In genomic region chr7:2477447-2478386, GRCh38 we compare ENCODE assay signal across 8 cellular contexts. TPM values are rescaled to one million over a fixed set of nuclear protein-coding genes. Genes with fewer than 3 reads are reported as not detected.
DNase-seq lines count a peak whose midpoint lies in the region; ATAC-seq, FAIRE-seq and TF ChIP-seq lines count a peak whose summit lies in the region.

No MANE protein-coding gene starts in this region.

- peak overlapping the region; percentile 97; the same call in 1 of the 2 replicates for H2BK12ac ChIP-seq in H1 (ENCODE audit: low read depth, low read length)

- H2BK5ac ChIP-seq in H1 (ENCODE audit: low read depth, low read length): peak overlapping the region; percentile 78; the same call in 1 of the 2 replicates

- H2BK15ac ChIP-seq in H1 (ENCODE audit: low read length): peak overlapping the region; percentile 99

- peak overlapping the region; percentile 87 for H2BK120ac ChIP-seq in H1 (replicated peaks; ENCODE audit: low read depth, low read length)

- TF ChIP-seq EP300 in H1 (IDR thresholded peaks at IDR 0.05; ENCODE audit: borderline replicate concordance in 1 of 2, low read depth in 2 of 2, low read length in 2 of 2): no peak

- H3K4ac ChIP-seq in H1 (replicated peaks; ENCODE audit: insufficient read length, low read depth, low read length): peak overlapping the region; percentile 10

- H3K36me3 ChIP-seq in BLaER1 treated with 17β-estradiol and CSF1 and Interleukin-3, amounts not matched to agents 10 nM and 100 nM: no peaks in the 10 kb centered on the region
- no peaks in the 10 kb centered on the region for H3K36me3 ChIP-seq in H1 (ENCODE audit: control insufficient read depth in 2 of 4, insufficient read depth in 4 of 4, low read length in 3 of 4)

- H3K23me2 ChIP-seq in H1 (ENCODE audit: low read depth, low read length): no peaks in the 10 kb centered on the region; the same call in 1 of the 2 replicates

- H3K27ac ChIP-seq in BLaER1 treated with 17β-estradiol and CSF1 and Interleukin-3, amounts not matched to agents 10 nM and 100 nM: peak overlapping the region in 9 of 11 experiments; percentile 23 to 71 (median 52); a peak in 16 of 22 replicates
- no peak overlapping the region for H3K27ac ChIP-seq in H1 (ENCODE audit: low read depth, low read length)

- no peak overlapping the region for H2AK5ac ChIP-seq in H1 (ENCODE audit: low read depth, low read length)

- H2AFZ ChIP-seq in H1 (ENCODE audit: low read length): no peak overlapping the region; the same call in 1 of the 2 replicates

- POLR2A ChIA-PET in H1 (lab: Charles Lee; ENCODE audit: partially characterized antibody): interaction anchor here (2.5 kb wide), 1 partner anchor 10 kb away, joined by 8 read pairs; no protein-coding TSS in a partner anchor

- no peaks in the 10 kb centered on the region for H3K79me1 ChIP-seq in H1 (ENCODE audit: low read depth, low read length)

- peak in 2 of 3 experiments; percentile 76 to 87; a peak in 3 of 4 replicates for TF ChIP-seq CTCF in H1 (IDR thresholded peaks at IDR 0.05; ENCODE audit: control extremely low read depth in 1 of 3, insufficient read depth in 1 of 3, low read depth in 1 of 3, low read length in 3 of 3)

- peak overlapping the region; percentile 81 to 99 (median 94) for H3K4me2 ChIP-seq in BLaER1 treated with 17β-estradiol and CSF1 and Interleukin-3, amounts not matched to agents 10 nM and 100 nM
- no peak overlapping the region for H3K4me2 ChIP-seq in H1 (ENCODE audit: insufficient read depth in 1 of 2, low read depth in 2 of 2, low read length in 2 of 2)

- peak overlapping the region; percentile 96 for H4K91ac ChIP-seq in H1 (replicated peaks; ENCODE audit: insufficient read length, low read length)

- H3K18ac ChIP-seq in H1 (ENCODE audit: extremely low read depth, low read length): peak overlapping the region; percentile 87

- CTCF ChIA-PET in H1 (lab: Charles Lee; ENCODE audit: partially characterized antibody): interaction anchor here (0.5 to 3.6 kb wide), 12 partner anchors 8 to 193 kb away, joined by 3 to 24 read pairs (median 4); no protein-coding TSS in a partner anchor

- peak overlapping the region; percentile 41; the same call in 1 of the 2 replicates for H4K8ac ChIP-seq in H1 (ENCODE audit: extremely low read depth, insufficient read depth, low read length)

- no peak overlapping the region for H3K56ac ChIP-seq in H1 (replicated peaks; ENCODE audit: insufficient read length, low read depth, low read length)

- WGBS in H1 (ENCODE audit: extremely low coverage in 1 of 2, insufficient coverage in 1 of 2, insufficient read length in 1 of 2, insufficient replicate concordance in 2 of 2, low coverage in 1 of 2, low lambda C conversion rate in 2 of 2, missing lambda C conversion rate in 1 of 2), 2 experiments: 68% methylated on average over 27 of the region's 34 CpGs; no CpG with 5 or more reads in 1 of the 2 experiments

- no peaks in the 10 kb centered on the region for H3K27me3 ChIP-seq in BLaER1 treated with 17β-estradiol and CSF1 and Interleukin-3, amounts not matched to agents 10 nM and 100 nM
- no peaks in the 10 kb centered on the region; a peak in 2 of 7 replicates for H3K27me3 ChIP-seq in H1 (replicated peaks in 1 of 4; ENCODE audit: control insufficient read depth in 3 of 4, extremely low read depth in 1 of 4, insufficient read depth in 3 of 4, low read length in 3 of 4)

- peak overlapping the region; percentile 80; the same call in 1 of the 2 replicates for H2BK20ac ChIP-seq in H1 (ENCODE audit: low read length)

- DNase-seq in NCI-H69 (lab: John Stamatoyannopoulos, UW) (peak; percentile 38), H1 (ENCODE audit: low read depth in 1 of 2, low spot score in 2 of 2) (peak; percentile 36 to 82), myocyte (ENCODE audit: low read depth) (peak; percentile 68), NCI-H187 treated with DMSO at 0.1 percent for 48 hours (lab: John Stamatoyannopoulos, UW) (no peak)
- DNase-seq in activated CD8-positive, alpha-beta memory T cell treated with anti-CD3 and anti-CD28 coated beads for 4 hours (ENCODE audit: low read depth in 2 of 2): peak; percentile 16 to 28
- peak; percentile 25 to 54 (median 30) for DNase-seq in stimulated activated naive CD4-positive, alpha-beta T cell (lab: John Stamatoyannopoulos, UW)

- no peaks in the 10 kb centered on the region for H3K79me2 ChIP-seq in H1 (ENCODE audit: control insufficient read depth in 1 of 2, insufficient read depth in 2 of 2, low read length in 2 of 2)

- peaks cover 0 to 5% (median 3%) of the 10 kb centered on the region in 11 experiments; a peak in 16 of 22 replicates for H3K9me3 ChIP-seq in BLaER1 treated with 17β-estradiol and CSF1 and Interleukin-3, amounts not matched to agents 10 nM and 100 nM (replicated peaks in 1 of 11)
- H3K9me3 ChIP-seq in H1 (ENCODE audit: insufficient read depth in 2 of 2, low read depth in 1 of 2, low read length in 1 of 2): no peaks in the 10 kb centered on the region

- FAIRE-seq in H1 (lab: Jason Lieb, UNC): no peak

- H3K14ac ChIP-seq in H1 (ENCODE audit: insufficient read length): no peak overlapping the region

- H3K23ac ChIP-seq in H1 (ENCODE audit: insufficient read length): no peak overlapping the region

- H4K20me1 ChIP-seq in BLaER1 treated with 17β-estradiol and CSF1 and Interleukin-3, amounts not matched to agents 10 nM and 100 nM: 0 out of 22 replicates have a peak, but pooled peaks cover 0 to 3% (median 0%) of the 10 kb centered on the region in 11 experiments
- H4K20me1 ChIP-seq in H1 (replicated peaks in 1 of 2; ENCODE audit: control insufficient read depth in 1 of 2, insufficient read depth in 2 of 2, low read length in 2 of 2): no peaks in the 10 kb centered on the region

- TF ChIP-seq POLR2A in H1 (IDR thresholded peaks at IDR 0.05; ENCODE audit: control extremely low read depth in 1 of 2, low read depth in 2 of 2, low read length in 2 of 2): no peak

- peak overlapping the region; percentile 17 to 68 (median 58); a peak in 19 of 22 replicates for H3K9ac ChIP-seq in BLaER1 treated with 17β-estradiol and CSF1 and Interleukin-3, amounts not matched to agents 10 nM and 100 nM
- H3K9ac ChIP-seq in H1 (replicated peaks in 1 of 4; ENCODE audit: extremely low read depth in 1 of 4, low read depth in 3 of 4, low read length in 3 of 4): no peak overlapping the region

- H3K4me3 ChIP-seq in BLaER1 treated with 17β-estradiol and CSF1 and Interleukin-3, amounts not matched to agents 10 nM and 100 nM: peak overlapping the region in 5 of 10 experiments; percentile 17 to 39 (median 35); a peak in 8 of 20 replicates
- no peak overlapping the region for H3K4me3 ChIP-seq in H1 (ENCODE audit: extremely low read depth in 1 of 4, insufficient read depth in 2 of 4, low read depth in 3 of 4, low read length in 4 of 4)

- peak; percentile 78 for ATAC-seq in GM21447 (IDR thresholded peaks at IDR 0.05; ENCODE audit: unreplicated experiment)

- no peak overlapping the region for H4K5ac ChIP-seq in H1 (ENCODE audit: insufficient read length, low read depth, low read length)

- TF ChIP-seq RAD21 in H1 (IDR thresholded peaks at IDR 0.05 in 1 of 2, conservative IDR thresholded peaks at IDR 0.05 in 1 of 2; ENCODE audit: low read depth in 2 of 2, low read length in 2 of 2): peak; percentile 85 to 86

- peaks cover 23 to 64% (median 44%) of the 10 kb centered on the region in 10 experiments for H3K4me1 ChIP-seq in BLaER1 treated with 17β-estradiol and CSF1 and Interleukin-3, amounts not matched to agents 10 nM and 100 nM
- peaks cover 0 to 34% (median 20%) of the 10 kb centered on the region in 4 experiments; a peak in 6 of 7 replicates for H3K4me1 ChIP-seq in H1 (replicated peaks in 1 of 4; ENCODE audit: control insufficient read depth in 3 of 4, insufficient read depth in 4 of 4, low read length in 3 of 4)

TF ChIP-seq in H1, 55 proteins besides CTCF, POLR2A, EP300 and RAD21:
- no peak for TF ChIP-seq E2F6 (IDR thresholded peaks at IDR 0.05)
- TF ChIP-seq RFX5 (IDR thresholded peaks at IDR 0.05; ENCODE audit: borderline replicate concordance, low read depth, low read length): no peak
- TF ChIP-seq CREB1 (IDR thresholded peaks at IDR 0.05): 0 out of 2 replicates have a peak, but pooled peaks have one; percentile 34
- TF ChIP-seq MAX (IDR thresholded peaks at IDR 0.05): peak; percentile 24; the same call in 1 of the 2 replicates
- TF ChIP-seq GABPA (IDR thresholded peaks at IDR 0.05; ENCODE audit: borderline replicate concordance, insufficient read depth, low read length): peak; percentile 87; the same call in 1 of the 2 replicates
TF ChIP-seq in H1: peak in this region for 3.

RNA-seq across cellular contexts. Expression of gene GRIFIN, which starts 1.5 kb away (rescaled TPM):
- total RNA-seq in H1 (2021; fragmentation: NEBNext Ultra II Directional; extraction: Animal tissue kit (Norgen Biotek cat#: 25700)): not detected in 2 replicates
- not detected in 2 replicates for polyA plus RNA-seq in H1 (2011; rRNA removed)
- not detected for polyA plus RNA-seq in H1 (2011; cell fraction: cytosol; rRNA removed)
- not detected for polyA plus RNA-seq in H1 (2011; cell fraction: nucleus; rRNA removed)
- polyA plus RNA-seq in H1 (2012, experiment 1 of 2): not detected in 4 replicates
- not detected for polyA plus RNA-seq in H1 (2012, experiment 2 of 2)
- polyA plus RNA-seq in H1 (2013, experiment 1 of 2): not detected
- not detected for polyA plus RNA-seq in H1 (2013, experiment 2 of 2)
- not detected in 2 replicates for polyA minus RNA-seq in H1 (2011; rRNA and poly(A)+ RNA removed)
- polyA minus RNA-seq in H1 (2011; cell fraction: cytosol; rRNA and poly(A)+ RNA removed): not detected
- not detected for polyA minus RNA-seq in H1 (2011; cell fraction: nucleus; rRNA and poly(A)+ RNA removed)
- not detected in 2 replicates for total RNA-seq in myocyte
- not detected for polyA plus RNA-seq in myocyte (2012)

RNA-seq across cellular contexts. Expression of gene LFNG, which starts 41.9 kb away (rescaled TPM):
- 28.9 and 31.6 TPM in 2 replicates for total RNA-seq in H1 (2021; fragmentation: NEBNext Ultra II Directional; extraction: Animal tissue kit (Norgen Biotek cat#: 25700))
- polyA plus RNA-seq in H1 (2011; rRNA removed): 35.6 and 53.0 TPM in 2 replicates
- polyA plus RNA-seq in H1 (2011; cell fraction: cytosol; rRNA removed): 34.6 TPM
- 59.9 TPM for polyA plus RNA-seq in H1 (2011; cell fraction: nucleus; rRNA removed)
- polyA plus RNA-seq in H1 (2012, experiment 1 of 2): 25.2 to 37.3 TPM (median 35.0 TPM) in 4 replicates
- polyA plus RNA-seq in H1 (2012, experiment 2 of 2): 31.6 TPM
- 26.6 TPM for polyA plus RNA-seq in H1 (2013, experiment 1 of 2)
- polyA plus RNA-seq in H1 (2013, experiment 2 of 2): 29.4 TPM
- polyA minus RNA-seq in H1 (2011; rRNA and poly(A)+ RNA removed): 15.4 and 17.4 TPM in 2 replicates
- polyA minus RNA-seq in H1 (2011; cell fraction: cytosol; rRNA and poly(A)+ RNA removed): 36.6 TPM
- 37.5 TPM for polyA minus RNA-seq in H1 (2011; cell fraction: nucleus; rRNA and poly(A)+ RNA removed)
- 6.8 and 10.8 TPM in 2 replicates for total RNA-seq in myocyte
- polyA plus RNA-seq in myocyte (2012): 68.6 TPM

Comparison
In these comparisons a context has a peak if more than half of its experiments do, and no peak if none do; other contexts are left out.
1. H3K4me2 ChIP-seq: peak in BLaER1 treated with 17β-estradiol and CSF1 and Interleukin-3, amounts not matched to agents 10 nM and 100 nM (11 of 11); none in H1 (0 of 2).
2. H3K9ac ChIP-seq: peak in BLaER1 treated with 17β-estradiol and CSF1 and Interleukin-3, amounts not matched to agents 10 nM and 100 nM (11 of 11); none in H1 (0 of 4).